In the genomic region with DNA sequence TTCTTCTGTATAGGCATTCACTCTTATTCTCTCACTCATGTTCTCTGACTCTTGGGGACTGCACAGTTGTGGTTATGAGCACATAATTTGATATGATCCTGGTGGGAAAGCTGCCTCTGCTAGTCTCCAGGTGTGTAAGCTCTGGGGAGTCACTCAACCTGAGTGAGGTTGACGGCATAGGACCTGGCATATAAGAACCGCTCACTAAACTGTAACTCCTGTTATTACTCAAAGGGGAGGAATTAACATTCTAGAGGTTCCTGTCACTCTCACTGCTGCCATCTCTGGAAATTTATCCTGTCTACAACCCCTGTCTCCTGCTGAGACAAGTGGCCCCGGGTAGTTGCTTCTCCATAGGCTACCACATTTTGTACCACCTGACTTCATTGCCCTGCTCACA, we compare ENCODE assay signal across 17 cellular contexts. TPM values are rescaled to one million over a fixed set of nuclear protein-coding genes. Genes with fewer than 3 reads are reported as not detected.
"Had no signal": no experiment of that assay in that cellular context is flagged by ENCODE, and none has a peak within 500 bp of the region (broad histone marks: within the 10 kb centered on the region; RNA-seq: fewer than 3 reads in every experiment).

No MANE protein-coding gene starts in this region.

- H3K27ac Mint-ChIP-seq: nephron had no signal

- ATAC-seq: activated CD4-positive, CD25-positive, alpha-beta regulatory T cell treated with anti-CD3 and anti-CD28 coated beads, Interleukin-2, amount 50 U/mL, for 24 hours; left colon; sciatic nerve had no signal

- H3K27ac ChIP-seq: ascending aorta, esophagus squamous epithelium, prostate gland, stomach, thyroid gland, uterus had no signal

- H3K4me3 Mint-ChIP-seq: nephron had no signal

- H3K4me3 ChIP-seq: ascending aorta, esophagus squamous epithelium, prostate gland, stomach, thyroid gland, uterus had no signal

- H3K36me3 ChIP-seq: prostate gland, uterus had no signal

- DNase-seq: activated CD4-positive, alpha-beta T cell treated with anti-CD3 and anti-CD28 coated beads, Interleukin-2, amount 50 U/mL, for 48 hours; activated effector memory CD4-positive, alpha-beta T cell treated with anti-CD3 and anti-CD28 coated beads, Interleukin-2, amount 50 U/mL, for 16 hours; esophagus squamous epithelium; foreskin fibroblast; left colon; occipital lobe; stomach; thyroid gland; uterus had no signal

- H3K27me3 ChIP-seq: ascending aorta, esophagus squamous epithelium, stomach, thyroid gland, uterus had no signal

- H3K9me3 ChIP-seq: ascending aorta, esophagus squamous epithelium, prostate gland, stomach, thyroid gland, uterus had no signal

- H3K9me3 Mint-ChIP-seq: nephron had no signal

- H3K4me1 ChIP-seq: ascending aorta, prostate gland, thyroid gland had no signal

- H3K4me1 Mint-ChIP-seq: nephron had no signal

RNA-seq across cellular contexts. Expression of a gene that starts 16.1 kb away (rescaled TPM):
- total RNA-seq: ascending aorta; esophagus squamous epithelium; left colon; lung microvascular endothelial cell; mononuclear cell; occipital lobe; prostate gland; sciatic nerve; stomach; T-helper 2 cell treated with Interferon-gamma antibody and Interleukin-4, amounts not matched to agents 100 ng/mL and 5 ng/mL, for 36 hours; thyroid gland; uterus had no signal
- polyA plus RNA-seq: stomach had no signal
